Comparison of ENCODE assay signal across 15 cellular contexts in genomic region chr13:79647518-79647917, GRCh38.
DNase-seq lines count a peak whose midpoint lies in the region; ATAC-seq, FAIRE-seq and TF ChIP-seq lines count a peak whose summit lies in the region.
"Had no signal": no experiment of that assay in that cellular context is flagged by ENCODE, and none has a peak within 500 bp of the region (broad histone marks: within the 10 kb centered on the region; RNA-seq: fewer than 3 reads in every experiment).

No MANE protein-coding gene starts in this region.

- H3K4me1 ChIP-seq in RWPE2 (ENCODE audit: insufficient read depth, poor library complexity, severe bottlenecking): peaks cover 17% of the 10 kb centered on the region
- H3K4me1 ChIP-seq: spleen, tibial artery had no signal

- ATAC-seq in RWPE2 (ENCODE audit: low read depth): peak; percentile 99
- ATAC-seq: natural killer cell treated with Interleukin-12 subunit alpha and Interleukin-12 subunit beta and Interleukin-15 and Interleukin-18, amount 100 ng/mL, for 72 hours had no signal

- H3K36me3 ChIP-seq in RWPE2 (ENCODE audit: low read depth) (no peaks in the 10 kb centered on the region), kidney epithelial cell (ENCODE audit: control insufficient read depth, insufficient read depth, low read length) (no peaks in the 10 kb centered on the region)
- H3K36me3 ChIP-seq: spleen, tibial artery had no signal

- H3K27me3 ChIP-seq in RWPE2 (ENCODE audit: insufficient read depth, poor library complexity, severe bottlenecking) (no peaks in the 10 kb centered on the region), kidney epithelial cell (ENCODE audit: control insufficient read depth, insufficient read depth, low read length) (no peaks in the 10 kb centered on the region)
- H3K27me3 ChIP-seq: spleen, tibial artery had no signal

- no peak overlapping the region for H3K4me3 ChIP-seq in RWPE2 (ENCODE audit: severe bottlenecking)
- H3K4me3 ChIP-seq in kidney epithelial cell (ENCODE audit: low read depth, low read length): no peak overlapping the region
- H3K4me3 ChIP-seq: spleen, tibial artery had no signal

- TF ChIP-seq CTCF in RWPE2 (IDR thresholded peaks at IDR 0.05; ENCODE audit: poor library complexity, severe bottlenecking) (no peak), kidney epithelial cell (IDR thresholded peaks at IDR 0.05; ENCODE audit: insufficient read depth, low read length, poor library complexity, severe bottlenecking) (no peak)

- H3K9me3 ChIP-seq in RWPE2 (ENCODE audit: severe bottlenecking): no peaks in the 10 kb centered on the region
- H3K9me3 ChIP-seq: spleen, tibial artery had no signal

- H3K27ac ChIP-seq in RWPE2 (ENCODE audit: poor library complexity, severe bottlenecking): peak overlapping the region; percentile 79
- H3K27ac ChIP-seq: spleen, tibial artery had no signal

- DNase-seq in NCI-H345 (lab: John Stamatoyannopoulos, UW) (peak; percentile 14), NCI-H345 treated with DMSO at 0.1 percent for 48 hours (lab: John Stamatoyannopoulos, UW; ENCODE audit: unreplicated experiment) (no peak), RWPE2 (ENCODE audit: low spot score) (peak; percentile 86), kidney epithelial cell (ENCODE audit: low read depth) (peak; percentile 53), ureter (ENCODE audit: low spot score) (peak; percentile 77), GM12892 (ENCODE audit: insufficient read length) (no peak), cerebellar nuclear complex (lab: John Stamatoyannopoulos, UW) (no peak), MV-4-11 (lab: John Stamatoyannopoulos, UW) (no peak)
- DNase-seq: activated B cell treated with CpG ODN at 0.5 μM for 24 hours; activated CD8-positive, alpha-beta memory T cell treated with anti-CD3 and anti-CD28 coated beads, Interleukin-2, amount 50 U/mL, for 48 hours; islet precursor cell; spleen; tibial artery had no signal

- no peak for FAIRE-seq in GM12892 (lab: Jason Lieb, UNC)
- FAIRE-seq: colon had no signal

- no peak for TF ChIP-seq POLR2A in GM12892 (IDR thresholded peaks at IDR 0.05; ENCODE audit: low read depth, low read length)

Comparison
In these comparisons a context has a peak if more than half of its experiments do, and no peak if none do; other contexts are left out.
1. DNase-seq: peak in NCI-H345 (single experiment), RWPE2 (single experiment), kidney epithelial cell (single experiment) and ureter (single experiment); none in NCI-H345 treated with DMSO at 0.1 percent for 48 hours (single experiment), GM12892 (single experiment), cerebellar nuclear complex (0 of 2) and MV-4-11 (single experiment).